ENCODE assay signal across 10 cellular contexts in the genomic region with DNA sequence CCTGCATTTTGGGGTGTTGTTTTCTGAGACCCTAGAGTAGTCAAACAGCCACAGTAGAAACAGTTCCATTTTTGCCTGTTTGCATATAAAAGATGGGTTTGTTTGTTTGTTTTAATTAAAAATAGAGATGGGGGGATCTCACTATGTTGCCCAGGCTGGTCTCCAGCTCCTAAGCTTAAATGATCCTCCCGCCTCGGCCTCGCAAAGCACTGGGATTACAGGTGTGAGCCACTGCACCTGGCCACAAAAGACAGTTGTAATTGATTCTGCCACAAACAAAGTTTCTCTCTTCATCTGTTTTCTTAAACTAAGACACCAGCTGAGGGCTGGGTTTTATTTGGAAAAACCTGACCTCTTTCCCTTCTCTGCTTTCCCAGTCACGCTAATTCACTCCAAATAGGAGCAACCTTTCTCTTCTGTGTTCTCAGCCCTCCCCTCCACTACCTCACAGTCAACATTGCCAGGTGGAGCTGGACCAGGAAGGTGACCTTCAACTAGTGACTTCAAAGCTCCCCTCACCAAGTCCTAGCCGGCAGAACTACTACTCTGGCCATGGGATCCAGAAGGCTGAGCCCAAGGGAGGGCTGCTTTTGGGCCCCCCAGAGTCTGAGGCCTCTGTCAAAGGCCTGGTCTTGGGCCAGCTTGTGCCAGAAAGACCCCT. TPM values are rescaled to one million over a fixed set of nuclear protein-coding genes. Genes with fewer than 3 reads are reported as not detected.
DNase-seq lines count a peak whose midpoint lies in the region; ATAC-seq and TF ChIP-seq lines count a peak whose summit lies in the region.
"Had no signal": no experiment of that assay in that cellular context is flagged by ENCODE, and none has a peak within 500 bp of the region (broad histone marks: within the 10 kb centered on the region; RNA-seq: fewer than 3 reads in every experiment).

No MANE protein-coding gene starts in this region.

- H3K36me3 ChIP-seq in DOHH2 (ENCODE audit: control insufficient read depth, low read length) (peaks cover 11% of the 10 kb centered on the region), OCI-LY7 (ENCODE audit: insufficient read depth, low read length) (no peaks in the 10 kb centered on the region), parathyroid adenoma (ENCODE audit: control insufficient read depth, insufficient read depth, low read length) (no peaks in the 10 kb centered on the region)

- ATAC-seq in GM19035 (IDR thresholded peaks at IDR 0.05; ENCODE audit: unreplicated experiment), result no peak

- CTCF ChIA-PET in OCI-LY7 (lab: Charles Lee; ENCODE audit: unreplicated experiment), result no interaction called here

- no TSS peak for BruUV-seq in OCI-LY7 (replicated peaks; lab: Mats Ljungman, UMichigan)

- no peaks in the 10 kb centered on the region for H3K36me3 Mint-ChIP-seq in glutamatergic neuron (ENCODE audit: unreplicated experiment)

- H3K4me1 ChIP-seq in DOHH2 (ENCODE audit: control insufficient read depth, low read length) (peaks cover 40% of the 10 kb centered on the region), OCI-LY7 (ENCODE audit: insufficient read depth, low read length, poor library complexity, severe bottlenecking) (peaks cover 43% of the 10 kb centered on the region), parathyroid adenoma (peaks cover 17% of the 10 kb centered on the region)

- intact Hi-C loops in OCI-LY7 (cut with micrococcal nuclease; ENCODE audit: unreplicated experiment), result loop anchor here (5.0 kb wide), 2 partner anchors 89 to 129 kb away; partner anchors contain the start of genes CIB1 and GDPGP1

- H3K9ac ChIP-seq in parathyroid adenoma, result no peak overlapping the region

- no peaks in the 10 kb centered on the region for H3K27me3 ChIP-seq in DOHH2 (ENCODE audit: control insufficient read depth, low read length)
- H3K27me3 ChIP-seq in parathyroid adenoma (ENCODE audit: control insufficient read depth, insufficient read depth, low read length), result no peaks in the 10 kb centered on the region

- peaks cover 8% of the 10 kb centered on the region; the same call in 1 of the 2 replicates for H3F3A ChIP-seq in DOHH2 (ENCODE audit: control insufficient read depth, insufficient read depth)

- H4K20me1 ChIP-seq in DOHH2 (ENCODE audit: control insufficient read depth, insufficient read depth, low read depth, low read length) (no peaks in the 10 kb centered on the region), OCI-LY7 (ENCODE audit: insufficient read depth, low read length) (no peaks in the 10 kb centered on the region)

- no peak overlapping the region for H3K4me3 ChIP-seq in DOHH2 (ENCODE audit: low read length)
- H3K4me3 ChIP-seq in OCI-LY7 (ENCODE audit: low read depth, low read length, poor library complexity, severe bottlenecking), result no peak overlapping the region
- no peak overlapping the region for H3K4me3 ChIP-seq in parathyroid adenoma (ENCODE audit: low read depth, low read length)

- peaks cover 14% of the 10 kb centered on the region for H3K27me3 Mint-ChIP-seq in glutamatergic neuron (ENCODE audit: unreplicated experiment)

- peaks cover 26% of the 10 kb centered on the region for H3K4me1 Mint-ChIP-seq in glutamatergic neuron (ENCODE audit: low read depth, unreplicated experiment)

- H3K4me2 ChIP-seq in DOHH2 (ENCODE audit: low read length), result peak overlapping the region; percentile 96; the same call in 1 of the 2 replicates
- 0 out of 2 replicates have a peak overlapping the region, but pooled peaks have one; percentile 7 for H3K4me2 ChIP-seq in OCI-LY7 (ENCODE audit: low read length)
- peak overlapping the region; percentile 49 for H3K4me2 ChIP-seq in parathyroid adenoma (ENCODE audit: low read length)

- peaks cover 11% of the 10 kb centered on the region for H3K9me3 Mint-ChIP-seq in glutamatergic neuron (ENCODE audit: unreplicated experiment)

- no peaks in the 10 kb centered on the region for H3K9me3 ChIP-seq in DOHH2 (ENCODE audit: control insufficient read depth, insufficient read depth, low read length)
- H3K9me3 ChIP-seq in OCI-LY7 (ENCODE audit: low read length), result no peaks in the 10 kb centered on the region
- H3K9me3 ChIP-seq in parathyroid adenoma (ENCODE audit: control insufficient read depth, low read length), result no peaks in the 10 kb centered on the region

- DNase-seq in OCI-LY7 (ENCODE audit: low spot score), result no peak
- no peak for DNase-seq in glutamatergic neuron
- no peak for DNase-seq in NCI-H1105 (lab: John Stamatoyannopoulos, UW)
- DNase-seq in Ammon's horn (ENCODE audit: low spot score), result no peak
- no peak for DNase-seq in T-helper 9 cell
- DNase-seq: erythroblast, NCI-H226 had no signal

- H3K79me2 ChIP-seq in DOHH2 (ENCODE audit: control insufficient read depth, low read length) (peaks cover 35% of the 10 kb centered on the region), OCI-LY7 (ENCODE audit: insufficient read depth, low read depth, low read length) (peaks cover 28% of the 10 kb centered on the region), parathyroid adenoma (no peaks in the 10 kb centered on the region)

- H3K9me2 ChIP-seq in DOHH2 (replicated peaks; ENCODE audit: control insufficient read depth, low read length), result no peaks in the 10 kb centered on the region
- H3K9me2 ChIP-seq in OCI-LY7 (ENCODE audit: insufficient read depth, low read length), result no peaks in the 10 kb centered on the region

- TF ChIP-seq CTCF in DOHH2 (IDR thresholded peaks at IDR 0.05; ENCODE audit: low read depth, low read length, poor library complexity, severe bottlenecking) (no peak), OCI-LY7 (conservative IDR thresholded peaks at IDR 0.05; ENCODE audit: low read length) (no peak), glutamatergic neuron (IDR thresholded peaks at IDR 0.05; ENCODE audit: partially characterized antibody, unreplicated experiment) (no peak), parathyroid adenoma (IDR thresholded peaks at IDR 0.05) (no peak)

- POLR2A ChIA-PET in OCI-LY7 (lab: Charles Lee), result interaction anchor here (1.0 kb wide), 2 partner anchors 88 to 336 kb away, joined by 3 read pairs; no protein-coding TSS in a partner anchor

- H3K27ac Mint-ChIP-seq in glutamatergic neuron (ENCODE audit: unreplicated experiment), result no peak overlapping the region

- H3K4me3 Mint-ChIP-seq in glutamatergic neuron (ENCODE audit: unreplicated experiment), result peak overlapping the region; percentile 59

- no peak overlapping the region for H2AFZ ChIP-seq in OCI-LY7 (ENCODE audit: low read length)
- H2AFZ ChIP-seq in parathyroid adenoma, result peak overlapping the region; percentile 65

- no peak overlapping the region for H3K27ac ChIP-seq in DOHH2 (ENCODE audit: low read depth, low read length)
- no peak overlapping the region for H3K27ac ChIP-seq in OCI-LY7 (ENCODE audit: low read depth, low read length, poor library complexity, severe bottlenecking)
- peak overlapping the region; percentile 67 for H3K27ac ChIP-seq in parathyroid adenoma

RNA-seq across cellular contexts. Expression of gene IDH2, which starts 1.5 kb away (rescaled TPM):
- total RNA-seq in OCI-LY7 (2014; rRNA removed; shearing (Covaris generic)), result 204 and 220 TPM in 2 replicates
- 216 and 224 TPM in 2 replicates for total RNA-seq in OCI-LY7 (2022)
- total RNA-seq in glutamatergic neuron (ENCODE audit: unreplicated experiment), result 149 TPM

Comparison
In these comparisons a context has a peak if more than half of its experiments do, and no peak if none do; other contexts are left out.
1. H3K4me2 ChIP-seq: peak in every context shown above with its lines; median percentile 96 in DOHH2; 49 in parathyroid adenoma; 7 in OCI-LY7.